ENCODE assay signal across 19 cellular contexts in the genomic region with DNA sequence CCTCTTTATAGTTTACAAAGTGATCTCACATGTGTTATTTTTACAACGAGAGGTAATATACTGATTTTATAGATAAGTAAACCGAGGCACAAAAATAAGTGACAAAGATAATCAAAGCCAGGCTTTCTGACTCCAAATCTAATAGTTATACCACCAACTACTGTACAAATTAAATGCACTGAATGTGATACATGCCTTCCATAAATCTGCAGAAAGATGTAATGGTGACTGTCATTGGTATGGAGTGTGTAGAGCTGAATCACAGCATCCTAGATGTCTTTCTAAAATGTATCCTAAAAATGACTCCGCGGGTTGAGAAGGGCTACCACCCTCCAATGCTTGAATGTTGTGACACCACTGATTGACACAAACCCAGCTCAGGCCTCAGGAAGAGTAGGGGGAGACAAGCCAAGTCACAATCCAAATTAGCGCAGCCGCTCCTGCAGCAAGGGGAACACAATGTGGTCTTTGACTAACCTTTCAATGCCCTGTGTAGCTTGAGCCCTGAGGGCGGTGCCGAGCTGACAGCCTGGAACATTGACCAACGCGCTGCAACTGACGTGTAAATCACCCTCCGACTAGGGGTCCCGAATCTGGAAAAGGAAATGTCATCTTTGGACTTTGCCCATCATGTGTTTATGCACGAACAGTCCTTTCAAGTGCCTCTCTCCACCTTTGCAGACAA.
A peak's percentile ranks its signal among the peaks of the same experiment; 100 is the strongest.
DNase-seq lines count a peak whose midpoint lies in the region; ATAC-seq and TF ChIP-seq lines count a peak whose summit lies in the region.
"Had no signal": no experiment of that assay in that cellular context is flagged by ENCODE, and none has a peak within 500 bp of the region (broad histone marks: within the 10 kb centered on the region; RNA-seq: fewer than 3 reads in every experiment).

No MANE protein-coding gene starts in this region.

- H3K9me2 ChIP-seq in GM23338 (ENCODE audit: insufficient read depth), result no peaks in the 10 kb centered on the region

- no peaks in the 10 kb centered on the region for H3K36me3 ChIP-seq in GM23338 (ENCODE audit: insufficient read depth)

- intact Hi-C loops in posterior vena cava (cut with DNase I) (no loop called here), sciatic nerve (cut with DNase I) (no loop called here)

- H4K20me1 ChIP-seq in GM23338 (replicated peaks; ENCODE audit: insufficient read depth), result no peaks in the 10 kb centered on the region

- POLR2A ChIA-PET in WTC11 (lab: Charles Lee), result interaction anchor here (1.0 kb wide), 1 partner anchor 8 kb away, joined by 3 read pairs; no protein-coding TSS in a partner anchor

- no peak overlapping the region for H3K27ac Mint-ChIP-seq in GM23338
- H3K27ac Mint-ChIP-seq in WTC11, result no peak overlapping the region
- H3K27ac Mint-ChIP-seq: CD4-positive, alpha-beta memory T cell had no signal

- CTCF ChIA-PET in WTC11 (lab: Charles Lee), result interaction anchor here (1.3 kb wide), 2 partner anchors 35 to 232 kb away, joined by 3 to 5 read pairs; no protein-coding TSS in a partner anchor

- no peak overlapping the region for H3K4me3 Mint-ChIP-seq in GM23338
- H3K4me3 Mint-ChIP-seq in WTC11, result no peak overlapping the region
- H3K4me3 Mint-ChIP-seq: CD4-positive, alpha-beta memory T cell had no signal

- no peaks in the 10 kb centered on the region for H3K4me1 ChIP-seq in GM23338 (ENCODE audit: insufficient read depth)

- no peak overlapping the region for H3K4me3 ChIP-seq in GM23338
- H3K4me3 ChIP-seq: PC-9 had no signal

- no peak for DNase-seq in GM23338 (ENCODE audit: low spot score)
- no peak for DNase-seq in WTC11 (ENCODE audit: low spot score)
- DNase-seq in left lobe of liver (ENCODE audit: low spot score), result peak; percentile 54
- peak; percentile 80 for DNase-seq in posterior vena cava (ENCODE audit: low spot score)
- no peak for DNase-seq in DMS114 treated with DMSO at 0.1 percent for 48 hours (lab: John Stamatoyannopoulos, UW; ENCODE audit: unreplicated experiment)
- DNase-seq in erythroblast (lab: John Stamatoyannopoulos, UW), result no peak
- DNase-seq in sciatic nerve (ENCODE audit: low spot score), result no peak
- DNase-seq: ACHN; CD4-positive, alpha-beta memory T cell; DMS79 treated with DMSO at 0.1 percent for 48 hours; GDM1; GOT3; IMR-90; NCI-H1436 treated with DMSO at 0.1 percent for 48 hours; NCI-H2081; NCI-H226; NCI-H748 treated with DMSO at 0.1 percent for 48 hours had no signal

- peaks cover 4% of the 10 kb centered on the region; the same call in 1 of the 3 replicates for H3K4me1 Mint-ChIP-seq in GM23338
- peaks cover 5% of the 10 kb centered on the region; the same call in 1 of the 2 replicates for H3K4me1 Mint-ChIP-seq in WTC11

- no peaks in the 10 kb centered on the region for H3K27me3 ChIP-seq in GM23338 (ENCODE audit: insufficient read depth)

- TF ChIP-seq POLR2A in erythroblast (IDR thresholded peaks at IDR 0.05; ENCODE audit: low read length), result no peak

- peak overlapping the region; percentile 64; the same call in 1 of the 2 replicates for H2AFZ ChIP-seq in GM23338
- H2AFZ ChIP-seq: PC-9 had no signal

- no peaks in the 10 kb centered on the region for H3F3A ChIP-seq in GM23338 (replicated peaks; ENCODE audit: low read depth)

- H3K27me3 Mint-ChIP-seq in GM23338 (ENCODE audit: insufficient read depth, low read depth, poor library complexity) (no peaks in the 10 kb centered on the region), WTC11 (ENCODE audit: low read depth) (no peaks in the 10 kb centered on the region)
- H3K27me3 Mint-ChIP-seq: CD4-positive, alpha-beta memory T cell had no signal

- TF ChIP-seq CTCF in GM23338 (conservative IDR thresholded peaks at IDR 0.05; ENCODE audit: low read depth in 2 of 2) (no peak), WTC11 (IDR thresholded peaks at IDR 0.05) (no peak)

- no peaks in the 10 kb centered on the region for H3K36me3 Mint-ChIP-seq in GM23338 (ENCODE audit: low read depth)
- no peaks in the 10 kb centered on the region for H3K36me3 Mint-ChIP-seq in WTC11
- H3K36me3 Mint-ChIP-seq: CD4-positive, alpha-beta memory T cell had no signal

- no peaks in the 10 kb centered on the region for H3K79me2 ChIP-seq in GM23338 (replicated peaks; ENCODE audit: insufficient read depth)

- no peak overlapping the region for H3K27ac ChIP-seq in GM23338 (ENCODE audit: low read depth)
- H3K27ac ChIP-seq: PC-9 had no signal

- ATAC-seq in GM23338 (peak; percentile 45; the same call in 2 of the 3 replicates), WTC11 (no peak), left lobe of liver (peak; percentile 54), sciatic nerve (no peak)
- ATAC-seq: SK-N-SH treated with all-trans-retinoic acid at 6 μM for 48 hours had no signal

- no peak overlapping the region for H3K4me2 ChIP-seq in GM23338
- H3K4me2 ChIP-seq: PC-9 had no signal

- no peaks in the 10 kb centered on the region for H3K9me3 Mint-ChIP-seq in GM23338
- H3K9me3 Mint-ChIP-seq in WTC11, result no peaks in the 10 kb centered on the region
- H3K9me3 Mint-ChIP-seq: CD4-positive, alpha-beta memory T cell had no signal

TF ChIP-seq in GM23338, 12 proteins besides CTCF, POLR2A, EP300 and RAD21 (continues in another document):
- TF ChIP-seq EZH2 (IDR thresholded peaks at IDR 0.05; ENCODE audit: low read depth, unreplicated experiment) (no peak), STAT1 (IDR thresholded peaks at IDR 0.05; ENCODE audit: unreplicated experiment) (no peak), POLR2AphosphoS5 (IDR thresholded peaks at IDR 0.05; ENCODE audit: low read depth) (no peak), ZNF114 (CRISPR knock-in tag; IDR thresholded peaks at IDR 0.05) (no peak), JUNB (IDR thresholded peaks at IDR 0.05; ENCODE audit: unreplicated experiment) (no peak), EZH2phosphoT487 (IDR thresholded peaks at IDR 0.05; ENCODE audit: unreplicated experiment) (no peak), CREB1 (CRISPR knock-in tag; IDR thresholded peaks at IDR 0.05; ENCODE audit: low read depth) (no peak), REST (IDR thresholded peaks at IDR 0.05; ENCODE audit: unreplicated experiment) (no peak)

TF ChIP-seq in WTC11, 78 proteins besides CTCF, POLR2A, EP300 and RAD21:
- TF ChIP-seq GABPB1 (CRISPR knock-in tag; IDR thresholded peaks at IDR 0.05), result peak; percentile 84
- no peak for TF ChIP-seq ZNF121 (CRISPR knock-in tag; IDR thresholded peaks at IDR 0.05)
TF ChIP-seq in WTC11: peak in this region for 1.

Comparison
In these comparisons a context has a peak if more than half of its experiments do, and no peak if none do; other contexts are left out.
1. ATAC-seq: peak in GM23338 (single experiment) and left lobe of liver (single experiment); none in WTC11 (single experiment) and sciatic nerve (single experiment).
2. DNase-seq: peak in left lobe of liver (single experiment) and posterior vena cava (single experiment); none in GM23338 (single experiment), WTC11 (single experiment), DMS114 treated with DMSO at 0.1 percent for 48 hours (single experiment), erythroblast (0 of 2) and sciatic nerve (single experiment).